ENCODE assay signal across 21 cellular contexts in the genomic region with DNA sequence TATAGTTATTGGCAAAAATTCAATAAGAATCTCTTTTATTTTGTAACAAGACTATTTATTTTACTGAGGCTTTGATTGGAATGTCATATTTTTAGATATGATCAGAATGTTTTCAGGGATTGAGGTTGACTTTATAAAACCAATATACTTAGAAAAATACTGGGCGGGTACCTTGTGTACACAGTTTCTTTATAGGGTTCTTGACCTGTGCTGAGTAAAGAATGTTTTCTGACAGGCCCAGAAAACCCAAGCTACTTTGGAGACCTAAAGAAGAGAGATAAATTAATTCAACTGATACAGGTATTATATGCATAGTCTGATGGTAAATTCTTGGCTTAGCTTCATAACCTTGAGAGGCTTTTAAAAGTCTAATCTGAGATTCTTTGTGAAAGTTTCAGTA. TPM values are rescaled to one million over a fixed set of nuclear protein-coding genes. Genes with fewer than 3 reads are reported as not detected.
DNase-seq lines count a peak whose midpoint lies in the region; TF ChIP-seq lines count a peak whose summit lies in the region.
"Had no signal": no experiment of that assay in that cellular context is flagged by ENCODE, and none has a peak within 500 bp of the region (broad histone marks: within the 10 kb centered on the region; RNA-seq: fewer than 3 reads in every experiment).

No MANE protein-coding gene starts in this region.

- H3K4me1 ChIP-seq in mammary epithelial cell (ENCODE audit: insufficient read depth, low read length) = no peaks in the 10 kb centered on the region
- no peaks in the 10 kb centered on the region for H3K4me1 ChIP-seq in urinary bladder (ENCODE audit: insufficient read depth)
- H3K4me1 ChIP-seq: A549 had no signal

- H3K4me2 ChIP-seq in mammary epithelial cell (ENCODE audit: insufficient read depth, low read depth, low read length) = no peak overlapping the region
- H3K4me2 ChIP-seq: A549 had no signal

- H3K9ac ChIP-seq in mammary epithelial cell (ENCODE audit: insufficient read depth, low read length) = no peak overlapping the region
- H3K9ac ChIP-seq: GM23248 had no signal

- H3K36me3 ChIP-seq in mammary epithelial cell (ENCODE audit: insufficient read depth, low read length) (no peaks in the 10 kb centered on the region), urinary bladder (ENCODE audit: insufficient read depth) (no peaks in the 10 kb centered on the region)

- WGBS in mammary epithelial cell (ENCODE audit: low coverage, missing lambda C conversion rate) = 93% methylated on average over 1 of the region's 1 CpG
- 68% methylated on average over 1 of the region's 1 CpG for WGBS in urinary bladder

- H3K27ac ChIP-seq in mammary epithelial cell (ENCODE audit: insufficient read depth, low read depth, low read length) = no peak overlapping the region
- peak overlapping the region; percentile 36 for H3K27ac ChIP-seq in VCaP
- peak overlapping the region; percentile 23 for H3K27ac ChIP-seq in urinary bladder (ENCODE audit: low read depth)
- H3K27ac ChIP-seq: A549, GM23248 had no signal

- no peaks in the 10 kb centered on the region for H4K20me1 ChIP-seq in mammary epithelial cell (ENCODE audit: insufficient read depth, low read length)

- no peak overlapping the region for H3K4me3 ChIP-seq in mammary epithelial cell (replicated peaks in 1 of 3; ENCODE audit: insufficient read depth in 1 of 3, low read depth in 2 of 3, low read length in 3 of 3)
- H3K4me3 ChIP-seq in urinary bladder (ENCODE audit: low read depth, low read length) = no peak overlapping the region
- H3K4me3 ChIP-seq: A549, GM23248 had no signal

- peak; percentile 4 to 58 for DNase-seq in T47D (ENCODE audit: low read depth in 1 of 2, low spot score in 1 of 2)
- DNase-seq in mammary epithelial cell = no peak
- DNase-seq in NCI-H2171 treated with DMSO at 0.1 percent for 48 hours (lab: John Stamatoyannopoulos, UW) = no peak
- DNase-seq in DMS114 treated with DMSO at 0.1 percent for 48 hours (lab: John Stamatoyannopoulos, UW; ENCODE audit: unreplicated experiment) = no peak
- DNase-seq: 8988T; ACHN; AML-193; C1 segment of cervical spinal cord; Calu3; CD4-positive, alpha-beta memory T cell; COR-L47; DMS153; DND-41; GM23248; H7; HCEC 1CT had no signal

- intact Hi-C loops in mammary epithelial cell (cut with micrococcal nuclease) = no loop called here

- no peaks in the 10 kb centered on the region for H3K79me2 ChIP-seq in mammary epithelial cell (ENCODE audit: insufficient read depth, low read length)

- no peaks in the 10 kb centered on the region for H3K27me3 ChIP-seq in mammary epithelial cell (ENCODE audit: insufficient read depth, low read length)

- CTCF ChIA-PET in mammary epithelial cell (lab: Charles Lee; ENCODE audit: low non-redundant PET) = no interaction called here

- no peaks in the 10 kb centered on the region for H3K9me3 ChIP-seq in mammary epithelial cell (replicated peaks; ENCODE audit: insufficient read depth, low read length)
- H3K9me3 ChIP-seq: A549 had no signal

- H2AFZ ChIP-seq in mammary epithelial cell (ENCODE audit: low read depth, low read length) = no peak overlapping the region
- H2AFZ ChIP-seq: GM23248 had no signal

- TF ChIP-seq CTCF in mammary epithelial cell (conservative IDR thresholded peaks at IDR 0.05 in 1 of 2, IDR thresholded peaks at IDR 0.05 in 1 of 2; ENCODE audit: extremely low read depth in 1 of 2, insufficient read depth in 1 of 2, low read depth in 1 of 2, low read length in 2 of 2) (no peak), VCaP (conservative IDR thresholded peaks at IDR 0.05) (no peak)

- dilution Hi-C loops in mammary epithelial cell (cut with HindIII; ENCODE audit: low sequenced_read_pairs) = no loop called here

- no TSS peak for BruUV-seq in mammary epithelial cell (replicated peaks; lab: Mats Ljungman, UMichigan)

- in situ Hi-C loops in T47D (cut with HindIII; ENCODE audit: low pct_unique_long_range_greater_than_20kb, low sequenced_read_pairs) (no loop called here), mammary epithelial cell (cut with MboI; ENCODE audit: low sequenced_read_pairs in 2 of 2) (no loop called here)

RNA-seq across cellular contexts. Expression of gene SPAM1, which starts 23.9 kb away (rescaled TPM):
- not detected for total RNA-seq in mammary epithelial cell
- polyA plus RNA-seq in mammary epithelial cell = not detected
- polyA minus RNA-seq in mammary epithelial cell = not detected
- total RNA-seq in urinary bladder = not detected
- polyA plus RNA-seq in urinary bladder = not detected
- total RNA-seq: Calu3; CD4-positive, alpha-beta memory T cell; GM23248; H1; H7 had no signal
- polyA plus RNA-seq: A549; BJ; CD4-positive, alpha-beta memory T cell; GM23248; H1 had no signal

RNA-seq across cellular contexts. Expression of gene HYAL4, which starts 56.1 kb away (rescaled TPM):
- total RNA-seq in mammary epithelial cell = 1 to 10 TPM in 1 of 2 donors, under 1 TPM in 1; 0.45 to 2.2 TPM
- polyA plus RNA-seq in mammary epithelial cell = 0.87 TPM
- 2.8 TPM for polyA minus RNA-seq in mammary epithelial cell
- not detected for total RNA-seq in urinary bladder
- polyA plus RNA-seq in urinary bladder = not detected
- total RNA-seq: Calu3; CD4-positive, alpha-beta memory T cell; GM23248; H1; H7 had no signal
- polyA plus RNA-seq: BJ; CD4-positive, alpha-beta memory T cell; GM23248; H1 had no signal

Comparison
In these comparisons a context has a peak if more than half of its experiments do, and no peak if none do; other contexts are left out.
1. DNase-seq: peak in T47D (2 of 2); none in mammary epithelial cell (single experiment), NCI-H2171 treated with DMSO at 0.1 percent for 48 hours (single experiment) and DMS114 treated with DMSO at 0.1 percent for 48 hours (single experiment).